In the genomic region with DNA sequence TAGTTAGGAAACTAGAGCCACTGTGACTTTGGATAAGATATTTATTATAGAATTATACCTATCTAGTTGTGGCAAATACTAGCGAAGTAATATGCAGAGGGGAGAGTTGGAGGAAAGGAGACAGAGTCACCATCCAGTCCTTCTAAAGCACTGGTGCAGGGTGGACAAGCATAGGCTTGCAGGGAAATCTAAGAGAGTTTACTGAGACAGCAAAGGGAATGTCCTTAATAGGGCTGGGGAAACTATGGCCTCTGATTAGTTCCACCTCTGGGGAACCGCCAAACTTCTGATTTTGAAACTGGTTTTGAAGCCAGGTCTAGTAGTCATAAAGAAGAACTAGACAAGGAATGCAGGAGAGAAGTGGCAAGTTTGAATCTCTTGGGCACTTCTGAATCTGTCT, we compare ENCODE assay signal across 21 cellular contexts.
"Had no signal": no experiment of that assay in that cellular context is flagged by ENCODE, and none has a peak within 500 bp of the region (broad histone marks: within the 10 kb centered on the region; RNA-seq: fewer than 3 reads in every experiment).

No MANE protein-coding gene starts in this region.

- H3K4me2 ChIP-seq: smooth muscle cell had no signal

- H3K9me3 ChIP-seq: left ventricle myocardium inferior, mucosa of descending colon, ovary, right atrium auricular region, right lobe of liver, tibial nerve, vagina had no signal

- H3K4me1 ChIP-seq: left ventricle myocardium inferior, right atrium auricular region, right lobe of liver, tibial nerve, vagina had no signal

- H3K27ac ChIP-seq: left ventricle myocardium inferior, ovary, right atrium auricular region, right lobe of liver, tibial nerve, vagina had no signal

- DNase-seq: hypothalamus; immature natural killer cell; left ventricle myocardium inferior; midbrain; mucosa of descending colon; naive thymus-derived CD4-positive, alpha-beta T cell; ovary; right lobe of liver; stimulated activated CD4-positive, alpha-beta T cell treated with anti-CD3 and anti-CD28 coated beads, Interleukin-1b, Interleukin-23, amount 100 ng/mL, for 48 hours; stimulated activated CD4-positive, alpha-beta T cell treated with anti-CD3 and anti-CD28 coated beads, Interleukin-2, amount 100 ng/mL, for 48 hours; stimulated activated CD4-positive, alpha-beta T cell treated with anti-CD3 and anti-CD28 coated beads, Interleukin-4, amount 100 ng/mL, for 4 hours; stimulated activated CD8-positive, alpha-beta memory T cell treated with anti-CD3 and anti-CD28 coated beads, Interleukin-4, amount 100 ng/mL, for 48 hours; stimulated activated naive CD4-positive, alpha-beta T cell treated with Interleukin-2 at 50 U/mL for 16 hours; stimulated activated naive CD8-positive, alpha-beta T cell treated with anti-CD3 and anti-CD28 coated beads, Interleukin-15, amount 100 ng/mL, for 72 hours; substantia nigra had no signal

- H3K27me3 ChIP-seq: ovary, right atrium auricular region, right lobe of liver, tibial nerve, vagina had no signal

- H3K4me3 ChIP-seq: left ventricle myocardium inferior, lung, mucosa of descending colon, ovary, right atrium auricular region, right lobe of liver, smooth muscle cell, tibial nerve, vagina had no signal

- H3K36me3 ChIP-seq: left ventricle myocardium inferior, ovary, right atrium auricular region, right lobe of liver, tibial nerve, vagina had no signal

- FAIRE-seq: islet of Langerhans had no signal
